Comparison of ENCODE assay signal across 18 cellular contexts in genomic region chr2:203691149-203691548, GRCh38. TPM values are rescaled to one million over a fixed set of nuclear protein-coding genes. Genes with fewer than 3 reads are reported as not detected.
DNase-seq lines count a peak whose midpoint lies in the region; ATAC-seq and TF ChIP-seq lines count a peak whose summit lies in the region.
"Had no signal": no experiment of that assay in that cellular context is flagged by ENCODE, and none has a peak within 500 bp of the region (broad histone marks: within the 10 kb centered on the region; RNA-seq: fewer than 3 reads in every experiment).

No MANE protein-coding gene starts in this region.

- H3K9me3 Mint-ChIP-seq in activated T-cell treated with anti-CD3 and anti-CD28 coated beads, Interleukin-2, amount 50 U/mL, for 24 hours, result no peaks in the 10 kb centered on the region
- H3K9me3 Mint-ChIP-seq: activated T-cell treated with anti-CD3 and anti-CD28 coated beads, Interleukin-2, amount 50 U/mL, for 4 hours had no signal

- peak; percentile 6 for ATAC-seq in Right ventricle myocardium superior (ENCODE audit: poor library complexity)
- ATAC-seq: activated T-cell treated with anti-CD3 and anti-CD28 coated beads, Interleukin-2, amount 50 U/mL, for 4 hours; K562 had no signal

- TF ChIP-seq CTCF in fibroblast of pulmonary artery (IDR thresholded peaks at IDR 0.05; ENCODE audit: low read length, missing control alignments), result no peak

- no peak overlapping the region for H3K4me3 ChIP-seq in fibroblast of pulmonary artery (replicated peaks; ENCODE audit: low read depth, low read length)
- no peak overlapping the region for H3K4me3 ChIP-seq in mesendoderm (ENCODE audit: low read length)
- H3K4me3 ChIP-seq in subcutaneous abdominal adipose tissue (ENCODE audit: low read depth in 1 of 5, low read length in 5 of 5), result no peak overlapping the region
- no peak overlapping the region for H3K4me3 ChIP-seq in H7 (ENCODE audit: insufficient read depth, low read depth, low read length)
- H3K4me3 ChIP-seq: esophagus muscularis mucosa, K562, stomach had no signal

- intact Hi-C loops in Right ventricle myocardium superior (cut with DNase I), result no loop called here
- intact Hi-C loops in cardiac septum (cut with DNase I), result no loop called here

- no peak overlapping the region for H2BK15ac ChIP-seq in mesendoderm (replicated peaks; ENCODE audit: low read depth)

- no peak overlapping the region for H3K4me2 ChIP-seq in mesendoderm (ENCODE audit: low read length)

- H4K8ac ChIP-seq in mesendoderm (ENCODE audit: low read depth, low read length), result no peak overlapping the region

- H3K27ac ChIP-seq in mesendoderm (ENCODE audit: low read depth, low read length) (no peak overlapping the region), subcutaneous abdominal adipose tissue (ENCODE audit: low read depth, low read length) (peak overlapping the region; percentile 6)

- no peaks in the 10 kb centered on the region for H3K79me2 ChIP-seq in mesendoderm (ENCODE audit: control insufficient read depth, insufficient read depth, low read length)

- no peak for DNase-seq in Right ventricle myocardium superior
- no peak for DNase-seq in cardiac septum (ENCODE audit: low spot score)
- peak; percentile 52 for DNase-seq in fibroblast of pulmonary artery (ENCODE audit: low read depth)
- DNase-seq in mesendoderm, result no peak
- no peak for DNase-seq in activated T-cell treated with anti-CD3 and anti-CD28 coated beads, Interleukin-2, amount 50 U/mL, for 24 hours
- DNase-seq in SKM-1 (lab: John Stamatoyannopoulos, UW; ENCODE audit: unreplicated experiment), result no peak
- DNase-seq in H7, result no peak
- DNase-seq: activated CD4-positive, alpha-beta T cell treated with anti-CD3 and anti-CD28 coated beads for 1 hour; activated naive CD4-positive, alpha-beta T cell treated with anti-CD3 and anti-CD28 coated beads, Interleukin-2, amount 50 U/mL, for 16 hours; activated T-cell treated with anti-CD3 and anti-CD28 coated beads, Interleukin-2, amount 50 U/mL, for 4 hours; COR-L47; effector CD8-positive, alpha-beta T cell; MV-4-11; NCI-H1694 treated with DMSO at 0.1 percent for 48 hours; stomach had no signal

- no peak overlapping the region for H2BK120ac ChIP-seq in mesendoderm (ENCODE audit: low read depth, low read length)

- H3K9me3 ChIP-seq in subcutaneous abdominal adipose tissue (ENCODE audit: control insufficient read depth in 5 of 5, low read length in 5 of 5), result no peaks in the 10 kb centered on the region
- H3K9me3 ChIP-seq: esophagus muscularis mucosa, stomach had no signal

- H3K4me1 ChIP-seq in mesendoderm (ENCODE audit: control insufficient read depth, low read depth, low read length) (peaks cover 5% of the 10 kb centered on the region), subcutaneous abdominal adipose tissue (ENCODE audit: control insufficient read depth in 5 of 5, insufficient read depth in 5 of 5, low read length in 5 of 5) (peaks cover 4 to 55% (median 24%) of the 10 kb centered on the region in 5 donors)

- H3K56ac ChIP-seq in mesendoderm (ENCODE audit: low read length), result no peak overlapping the region

- no peak overlapping the region for H2AK5ac ChIP-seq in mesendoderm (ENCODE audit: low read length)

- no peak overlapping the region for H4K5ac ChIP-seq in mesendoderm (ENCODE audit: low read length)

- peaks cover 28% of the 10 kb centered on the region for H3K4me1 Mint-ChIP-seq in activated T-cell treated with anti-CD3 and anti-CD28 coated beads, Interleukin-2, amount 50 U/mL, for 24 hours (ENCODE audit: low read depth)

- H3K36me3 Mint-ChIP-seq in activated T-cell treated with anti-CD3 and anti-CD28 coated beads, Interleukin-2, amount 50 U/mL, for 24 hours (ENCODE audit: low read depth), result no peaks in the 10 kb centered on the region

- no peak overlapping the region for H3K27ac Mint-ChIP-seq in activated T-cell treated with anti-CD3 and anti-CD28 coated beads, Interleukin-2, amount 50 U/mL, for 24 hours

- no peaks in the 10 kb centered on the region for H3K27me3 ChIP-seq in mesendoderm (ENCODE audit: insufficient read depth, low read length, poor library complexity)
- H3K27me3 ChIP-seq in subcutaneous abdominal adipose tissue (ENCODE audit: control insufficient read depth in 5 of 5, insufficient read depth in 4 of 5, low read length in 5 of 5), result no peaks in the 10 kb centered on the region
- no peaks in the 10 kb centered on the region for H3K27me3 ChIP-seq in H7 (ENCODE audit: control insufficient read depth, insufficient read depth, low read length)
- H3K27me3 ChIP-seq: esophagus muscularis mucosa, stomach had no signal

- H3K79me1 ChIP-seq in mesendoderm (ENCODE audit: low read length), result no peaks in the 10 kb centered on the region

- H2BK5ac ChIP-seq in mesendoderm (ENCODE audit: low read length), result no peak overlapping the region

- no peaks in the 10 kb centered on the region for H3K27me3 Mint-ChIP-seq in activated T-cell treated with anti-CD3 and anti-CD28 coated beads, Interleukin-2, amount 50 U/mL, for 24 hours

- H3K36me3 ChIP-seq in mesendoderm (ENCODE audit: control insufficient read depth, insufficient read depth, low read length), result no peaks in the 10 kb centered on the region
- H3K36me3 ChIP-seq in subcutaneous abdominal adipose tissue (ENCODE audit: control insufficient read depth in 5 of 5, insufficient read depth in 5 of 5, low read length in 5 of 5), result no peaks in the 10 kb centered on the region
- no peaks in the 10 kb centered on the region for H3K36me3 ChIP-seq in H7 (replicated peaks; ENCODE audit: control insufficient read depth, insufficient read depth, low read length)
- H3K36me3 ChIP-seq: esophagus muscularis mucosa, stomach had no signal

- no peak overlapping the region for H3K9ac ChIP-seq in mesendoderm (ENCODE audit: low read length)
- no peak overlapping the region for H3K9ac ChIP-seq in subcutaneous abdominal adipose tissue (ENCODE audit: low read length in 5 of 5)

- peak overlapping the region; percentile 17 for H3K23ac ChIP-seq in mesendoderm (ENCODE audit: low read length)

- no peak overlapping the region for H3K18ac ChIP-seq in mesendoderm (ENCODE audit: low read length)

- no peak overlapping the region for H3K4me3 Mint-ChIP-seq in activated T-cell treated with anti-CD3 and anti-CD28 coated beads, Interleukin-2, amount 50 U/mL, for 24 hours
- H3K4me3 Mint-ChIP-seq: activated T-cell treated with anti-CD3 and anti-CD28 coated beads, Interleukin-2, amount 50 U/mL, for 4 hours had no signal

- no peak overlapping the region for H3K4ac ChIP-seq in mesendoderm (ENCODE audit: low read depth, low read length)

RNA-seq across cellular contexts. Expression of gene CD28, which starts 15.3 kb away (rescaled TPM):
- 0.75 TPM for total RNA-seq in Right ventricle myocardium superior
- 1.3 TPM for total RNA-seq in cardiac septum
- not detected for polyA plus RNA-seq in mesendoderm (2013, experiment 1 of 2)
- not detected for polyA plus RNA-seq in mesendoderm (2013, experiment 2 of 2)
- not detected in 2 replicates for total RNA-seq in H7 (2014; rRNA removed; shearing (Covaris generic))
